Comparison of ENCODE assay signal across 9 cellular contexts in genomic region chr1:84078824-84079167, GRCh38.
A peak's percentile ranks its signal among the peaks of the same experiment; 100 is the strongest.
DNase-seq lines count a peak whose midpoint lies in the region; ATAC-seq and TF ChIP-seq lines count a peak whose summit lies in the region.
"Had no signal": no experiment of that assay in that cellular context is flagged by ENCODE, and none has a peak within 500 bp of the region (broad histone marks: within the 10 kb centered on the region; RNA-seq: fewer than 3 reads in every experiment).

No MANE protein-coding gene starts in this region.

- H3K27me3 ChIP-seq in gastrocnemius medialis: no peaks in the 10 kb centered on the region
- H3K27me3 ChIP-seq: foreskin keratinocyte had no signal

- CTCF ChIA-PET in RWPE1 (lab: Yijun Ruan, JAX): interaction anchor here (1.1 kb wide), 1 partner anchor 9 kb away, joined by 3 read pairs; no protein-coding TSS in a partner anchor

- DNase-seq in RWPE1 (ENCODE audit: low spot score): peak; percentile 3
- no peak for DNase-seq in fibroblast of villous mesenchyme (ENCODE audit: low read depth)
- DNase-seq in gastrocnemius medialis: no peak
- DNase-seq in COLO668 (lab: John Stamatoyannopoulos, UW; ENCODE audit: unreplicated experiment): no peak
- DNase-seq in dermis blood vessel endothelial cell: no peak
- DNase-seq in hepatic stellate cell (ENCODE audit: low spot score): no peak
- DNase-seq: foreskin keratinocyte had no signal

- H3K36me3 ChIP-seq in gastrocnemius medialis: no peaks in the 10 kb centered on the region

- in situ Hi-C loops in gastrocnemius medialis (cut with MboI; ENCODE audit: low sequenced_read_pairs in 4 of 4): no loop called here

- ATAC-seq in gastrocnemius medialis: no peak
- no peak for ATAC-seq in HG02973 (IDR thresholded peaks at IDR 0.05; ENCODE audit: unreplicated experiment)

- H3K4me3 ChIP-seq in GM12875 (ENCODE audit: low read depth, low read length) (peak overlapping the region; percentile 80), fibroblast of villous mesenchyme (ENCODE audit: low read depth, low read length) (peak overlapping the region; percentile 90), gastrocnemius medialis (peak overlapping the region; percentile 78 to 96 (median 80))

- no peak for TF ChIP-seq POLR2A in gastrocnemius medialis (IDR thresholded peaks at IDR 0.05)

- intact Hi-C loops in gastrocnemius medialis (cut with DNase I; ENCODE audit: low total_unique reads): loop anchor here (5.0 to 10.0 kb wide), 5 partner anchors 44 to 616 kb away; partner anchors contain the start of genes GNG5, SPATA1, SSX2IP and TTLL7

- H3K27ac ChIP-seq in RWPE1 (peak overlapping the region; percentile 82), gastrocnemius medialis (peak overlapping the region in 2 of 4 donors; percentile 80 to 85)

- no peaks in the 10 kb centered on the region for H3K9me3 ChIP-seq in gastrocnemius medialis

- POLR2A ChIA-PET in RWPE1 (lab: Yijun Ruan, JAX; ENCODE audit: low non-redundant PET): no interaction called here

- TF ChIP-seq CTCF in GM12875 (IDR thresholded peaks at IDR 0.05; ENCODE audit: borderline replicate concordance, insufficient read depth, low read depth, low read length) (no peak), RWPE1 (conservative IDR thresholded peaks at IDR 0.05; ENCODE audit: low read depth) (no peak), fibroblast of villous mesenchyme (IDR thresholded peaks at IDR 0.05; ENCODE audit: insufficient read depth, low read depth, low read length) (no peak), gastrocnemius medialis (IDR thresholded peaks at IDR 0.05 in 4 of 5, conservative IDR thresholded peaks at IDR 0.05 in 1 of 5) (no peak)

- peaks cover 14 to 15% of the 10 kb centered on the region in 2 donors for H3K4me1 ChIP-seq in gastrocnemius medialis
- H3K4me1 ChIP-seq: foreskin keratinocyte had no signal
